ENCODE assay signal across 13 cellular contexts in genomic region chr10:33290286-33291052, GRCh38. TPM values are rescaled to one million over a fixed set of nuclear protein-coding genes. Genes with fewer than 3 reads are reported as not detected.
DNase-seq lines count a peak whose midpoint lies in the region; ATAC-seq, FAIRE-seq and TF ChIP-seq lines count a peak whose summit lies in the region.
"Had no signal": no experiment of that assay in that cellular context is flagged by ENCODE, and none has a peak within 500 bp of the region (broad histone marks: within the 10 kb centered on the region; RNA-seq: fewer than 3 reads in every experiment).

No MANE protein-coding gene starts in this region.

- peaks cover 35% of the 10 kb centered on the region for H3K4me1 Mint-ChIP-seq in Caco-2 (ENCODE audit: low read depth, unreplicated experiment)
- H3K4me1 Mint-ChIP-seq in effector memory CD8-positive, alpha-beta T cell (ENCODE audit: low read depth in 2 of 2) = no peaks in the 10 kb centered on the region
- H3K4me1 Mint-ChIP-seq: CD4-positive, alpha-beta memory T cell; memory B cell had no signal

- ATAC-seq in effector memory CD8-positive, alpha-beta T cell (replicated peaks) = no peak

- H3K4me3 ChIP-seq in Caco-2 (ENCODE audit: low read depth, low read length) = no peak overlapping the region
- H3K4me3 ChIP-seq in fibroblast of lung (replicated peaks in 1 of 4; ENCODE audit: control extremely low read depth in 1 of 4, insufficient read depth in 1 of 4, low read depth in 3 of 4, low read length in 4 of 4) = no peak overlapping the region
- no peak overlapping the region for H3K4me3 ChIP-seq in osteoblast (ENCODE audit: insufficient read depth, low read length)
- H3K4me3 ChIP-seq: MG63, upper lobe of left lung had no signal

- H3K27me3 ChIP-seq in Caco-2 (replicated peaks; ENCODE audit: control insufficient read depth, insufficient read depth, low read length) (no peaks in the 10 kb centered on the region), fibroblast of lung (ENCODE audit: control insufficient read depth, insufficient read depth, low read length) (no peaks in the 10 kb centered on the region), osteoblast (ENCODE audit: insufficient read depth, low read length) (no peaks in the 10 kb centered on the region)
- H3K27me3 ChIP-seq: MG63, upper lobe of left lung had no signal

- no peak overlapping the region for H3K4me3 Mint-ChIP-seq in Caco-2 (ENCODE audit: unreplicated experiment)
- H3K4me3 Mint-ChIP-seq in effector memory CD8-positive, alpha-beta T cell = no peak overlapping the region
- H3K4me3 Mint-ChIP-seq: CD4-positive, alpha-beta memory T cell; memory B cell had no signal

- peak; percentile 91 for FAIRE-seq in RCC 7860 (lab: Jason Lieb, UNC)
- FAIRE-seq: colon had no signal

- H3K27ac ChIP-seq in fibroblast of lung (ENCODE audit: insufficient read depth, low read length) = peak overlapping the region; percentile 24
- H3K27ac ChIP-seq in osteoblast (ENCODE audit: low read depth, low read length) = peak overlapping the region; percentile 89

- BruUV-seq in Caco-2 (replicated peaks; lab: Mats Ljungman, UMichigan) = no TSS peak

- H3K79me2 ChIP-seq in fibroblast of lung (ENCODE audit: control insufficient read depth, insufficient read depth, low read length) (peaks cover 96% of the 10 kb centered on the region), osteoblast (ENCODE audit: insufficient read depth, low read length) (peaks cover 95% of the 10 kb centered on the region)

- no peaks in the 10 kb centered on the region for H3K9me3 Mint-ChIP-seq in Caco-2 (ENCODE audit: unreplicated experiment)
- H3K9me3 Mint-ChIP-seq in effector memory CD8-positive, alpha-beta T cell = no peaks in the 10 kb centered on the region
- H3K9me3 Mint-ChIP-seq: CD4-positive, alpha-beta memory T cell; memory B cell had no signal

- TF ChIP-seq CTCF in Caco-2 (IDR thresholded peaks at IDR 0.05; ENCODE audit: insufficient read depth in 1 of 2, low read depth in 1 of 2, low read length in 1 of 2, severe bottlenecking in 1 of 2, unreplicated experiment in 1 of 2) (peak in 1 of 2 experiments; percentile 27), fibroblast of lung (conservative IDR thresholded peaks at IDR 0.05 in 1 of 2, IDR thresholded peaks at IDR 0.05 in 1 of 2; ENCODE audit: low read depth in 1 of 2, low read length in 2 of 2) (peak in 1 of 2 donors; percentile 19), osteoblast (IDR thresholded peaks at IDR 0.05; ENCODE audit: extremely low read depth, low read depth, low read length) (peak; percentile 25)

- peaks cover 41% of the 10 kb centered on the region for H3K36me3 Mint-ChIP-seq in Caco-2 (ENCODE audit: insufficient read depth, unreplicated experiment)
- no peaks in the 10 kb centered on the region for H3K36me3 Mint-ChIP-seq in effector memory CD8-positive, alpha-beta T cell (ENCODE audit: insufficient read depth)
- H3K36me3 Mint-ChIP-seq: CD4-positive, alpha-beta memory T cell; memory B cell had no signal

- H4K20me1 ChIP-seq in fibroblast of lung (ENCODE audit: control insufficient read depth, extremely low read depth, insufficient read depth, low read length) (peaks cover 3% of the 10 kb centered on the region), osteoblast (ENCODE audit: insufficient read depth, low read length) (no peaks in the 10 kb centered on the region)

- H3K36me3 ChIP-seq in Caco-2 (ENCODE audit: control insufficient read depth, insufficient read depth, low read length) (no peaks in the 10 kb centered on the region), fibroblast of lung (ENCODE audit: control insufficient read depth, insufficient read depth, low read length) (peaks cover 4% of the 10 kb centered on the region), osteoblast (ENCODE audit: insufficient read depth, low read length) (peaks cover 26% of the 10 kb centered on the region)
- H3K36me3 ChIP-seq: MG63 had no signal

- peaks cover 48% of the 10 kb centered on the region for H3K4me1 ChIP-seq in Caco-2
- peaks cover 12% of the 10 kb centered on the region for H3K4me1 ChIP-seq in fibroblast of lung (ENCODE audit: control insufficient read depth, extremely low read depth, insufficient read depth, low read length)
- H3K4me1 ChIP-seq in osteoblast (ENCODE audit: insufficient read depth, low read length) = peaks cover 50% of the 10 kb centered on the region

- POLR2A ChIA-PET in Caco-2 (lab: Charles Lee) = no interaction called here

- peak overlapping the region; percentile 6 for H3K27ac Mint-ChIP-seq in Caco-2 (ENCODE audit: unreplicated experiment)
- no peak overlapping the region for H3K27ac Mint-ChIP-seq in effector memory CD8-positive, alpha-beta T cell
- H3K27ac Mint-ChIP-seq: CD4-positive, alpha-beta memory T cell; memory B cell had no signal

- H3K9ac ChIP-seq in fibroblast of lung (ENCODE audit: insufficient read depth, low read length) = no peak overlapping the region

- intact Hi-C loops in Caco-2 (cut with micrococcal nuclease; ENCODE audit: unreplicated experiment) = loop anchor here (1.0 kb wide), 1 partner anchor 16 kb away; no protein-coding TSS in a partner anchor

- DNase-seq in Caco-2 (no peak), RCC 7860 (ENCODE audit: low spot score) (peak; percentile 52), fibroblast of lung (ENCODE audit: low read depth in 2 of 2) (peak in 1 of 2 donors; percentile 59), osteoblast (ENCODE audit: insufficient read length, low spot score, missing footprints) (no peak), AG08396 (ENCODE audit: low spot score) (no peak), DMS79 treated with DMSO at 0.1 percent for 48 hours (lab: John Stamatoyannopoulos, UW) (no peak), amniotic stem cell (lab: John Stamatoyannopoulos, UW) (no peak)
- no peak for DNase-seq in effector memory CD8-positive, alpha-beta T cell
- DNase-seq: CD4-positive, alpha-beta memory T cell; MG63; upper lobe of left lung had no signal

- H3K4me2 ChIP-seq in fibroblast of lung (ENCODE audit: extremely low read depth, insufficient read depth, low read length) (peak overlapping the region; percentile 10), osteoblast (ENCODE audit: insufficient read depth, low read length) (peak overlapping the region; percentile 61)

- H3K9me3 ChIP-seq in Caco-2 (no peaks in the 10 kb centered on the region), fibroblast of lung (ENCODE audit: control insufficient read depth, insufficient read depth, low read depth, low read length) (no peaks in the 10 kb centered on the region), osteoblast (ENCODE audit: low read depth, low read length) (no peaks in the 10 kb centered on the region)
- H3K9me3 ChIP-seq: MG63, upper lobe of left lung had no signal

- H3K27me3 Mint-ChIP-seq in Caco-2 (ENCODE audit: insufficient read depth, unreplicated experiment) = no peaks in the 10 kb centered on the region
- H3K27me3 Mint-ChIP-seq in effector memory CD8-positive, alpha-beta T cell = peaks cover 35 to 57% of the 10 kb centered on the region in 2 donors

- CTCF ChIA-PET in Caco-2 (lab: Charles Lee) = no interaction called here

- no peak overlapping the region for H2AFZ ChIP-seq in fibroblast of lung (ENCODE audit: low read length)
- H2AFZ ChIP-seq in osteoblast (ENCODE audit: low read length) = no peak overlapping the region

RNA-seq across cellular contexts. Expression of gene NRP1, which starts 44.0 kb away (rescaled TPM):
- 99.3 and 123 TPM in 2 replicates for total RNA-seq in Caco-2 (2022)
- 362 and 373 TPM in 2 replicates for total RNA-seq in fibroblast of lung
- polyA plus RNA-seq in fibroblast of lung = 187 and 307 TPM in 2 replicates
- 195 and 285 TPM in 2 replicates for polyA plus RNA-seq in fibroblast of lung (2012)
- 203 and 273 TPM in 2 replicates for polyA minus RNA-seq in fibroblast of lung (ENCODE audit: low replicate concordance)
- total RNA-seq in osteoblast = 173 and 200 TPM in 2 replicates
- polyA plus RNA-seq: CD4-positive, alpha-beta memory T cell had no signal
